20 cellular contexts compared by ENCODE assay signal in genomic region chr7:12805518-12805928, GRCh38.
DNase-seq lines count a peak whose midpoint lies in the region; ATAC-seq and TF ChIP-seq lines count a peak whose summit lies in the region.
"Had no signal": no experiment of that assay in that cellular context is flagged by ENCODE, and none has a peak within 500 bp of the region (broad histone marks: within the 10 kb centered on the region; RNA-seq: fewer than 3 reads in every experiment).

No MANE protein-coding gene starts in this region.

- no peak overlapping the region for H3K23ac ChIP-seq in IMR-90 (ENCODE audit: low read depth, low read length)

- H3K9me1 ChIP-seq in IMR-90 (ENCODE audit: insufficient read depth, low read length): no peaks in the 10 kb centered on the region

- no peak for TF ChIP-seq POLR2A in IMR-90 (IDR thresholded peaks at IDR 0.05; ENCODE audit: low read depth, low read length)

- in situ Hi-C loops in IMR-90 (cut with MboI; ENCODE audit: low sequenced_read_pairs): no loop called here

- H4K20me1 ChIP-seq in SK-N-SH (ENCODE audit: insufficient read depth): no peaks in the 10 kb centered on the region
- H4K20me1 ChIP-seq in IMR-90 (ENCODE audit: insufficient read depth, low read length): no peaks in the 10 kb centered on the region
- no peaks in the 10 kb centered on the region for H4K20me1 ChIP-seq in osteoblast (ENCODE audit: insufficient read depth, low read length)

- H2AK9ac ChIP-seq in IMR-90 (replicated peaks; ENCODE audit: low read depth, low read length, poor library complexity): no peak overlapping the region

- no peak overlapping the region for H2BK20ac ChIP-seq in IMR-90 (ENCODE audit: low read depth, low read length)

- no peak overlapping the region for H2AK5ac ChIP-seq in IMR-90 (ENCODE audit: low read depth, low read length)

- TF ChIP-seq EP300 in SK-N-SH (IDR thresholded peaks at IDR 0.05; ENCODE audit: borderline replicate concordance in 1 of 2, low read depth in 1 of 2, low read length in 1 of 2): no peak

- no peaks in the 10 kb centered on the region for H3K9me2 ChIP-seq in SK-N-SH

- TF ChIP-seq RAD21 in SK-N-SH (IDR thresholded peaks at IDR 0.05; ENCODE audit: low read length) (no peak), IMR-90 (IDR thresholded peaks at IDR 0.05; ENCODE audit: low read length) (no peak)

- POLR2A ChIA-PET in SK-N-SH (lab: Yijun Ruan, JAX) (no interaction called here), IMR-90 (lab: Charles Lee; ENCODE audit: unreplicated experiment) (interaction anchor here (0.6 kb wide), 1 partner anchor 199 kb away, joined by 6 read pairs; no protein-coding TSS in a partner anchor)

- dilution Hi-C loops in IMR-90 (cut with HindIII; ENCODE audit: low sequenced_read_pairs, unreplicated experiment): no loop called here

- H3K79me1 ChIP-seq in IMR-90 (ENCODE audit: low read depth in 1 of 2, low read length in 2 of 2): no peaks in the 10 kb centered on the region

- H3K36me3 ChIP-seq in SK-N-SH (replicated peaks in 1 of 2; ENCODE audit: control insufficient read depth in 1 of 2, insufficient read depth in 2 of 2, low read length in 1 of 2): no peaks in the 10 kb centered on the region
- H3K36me3 ChIP-seq in IMR-90 (ENCODE audit: control insufficient read depth, insufficient read depth, low read length): no peaks in the 10 kb centered on the region
- no peaks in the 10 kb centered on the region for H3K36me3 ChIP-seq in osteoblast (ENCODE audit: insufficient read depth, low read length)
- H3K36me3 ChIP-seq: BE2C, HAP-1, tibial nerve had no signal

- peak overlapping the region in 1 of 2 experiments; percentile 26; a peak in 1 of 4 replicates for H4K8ac ChIP-seq in IMR-90 (ENCODE audit: low read depth in 2 of 2, low read length in 2 of 2)

- no peak overlapping the region for H3K4me2 ChIP-seq in SK-N-SH
- H3K4me2 ChIP-seq in IMR-90 (ENCODE audit: low read depth, low read length): no peak overlapping the region
- H3K4me2 ChIP-seq in osteoblast (ENCODE audit: insufficient read depth, low read length): no peak overlapping the region

- no peak for DNase-seq in SK-N-SH
- DNase-seq in IMR-90: no peak
- peak; percentile 64 for DNase-seq in epithelial cell of esophagus (ENCODE audit: low read depth)
- DNase-seq in osteoblast (ENCODE audit: insufficient read length, low spot score, missing footprints): peak; percentile 23
- DNase-seq in RKO (ENCODE audit: low spot score): no peak
- DNase-seq in putamen (ENCODE audit: low spot score): no peak
- DNase-seq in RPMI8226: no peak
- DNase-seq: activated CD8-positive, alpha-beta T cell treated with anti-CD3 and anti-CD28 coated beads, Interleukin-2, amount 10 ng/mL, durations not matched to agents 7 days and 5 days; BE2C; endodermal cell; hippocampal formation; NCI-H1694; NCI-H2171; NCI-H524; nucleus accumbens; stimulated activated CD8-positive, alpha-beta memory T cell treated with anti-CD3 and anti-CD28 coated beads, Interleukin-4, amount 100 ng/mL, for 48 hours; T-helper 2 cell had no signal

- no peak overlapping the region for H2BK5ac ChIP-seq in IMR-90 (ENCODE audit: low read depth, low read length, poor library complexity, severe bottlenecking)

- WGBS in SK-N-SH (ENCODE audit: low lambda C conversion rate): 9% methylated on average over 1 of the region's 1 CpG
- WGBS in IMR-90 (ENCODE audit: extremely low coverage in 2 of 2, insufficient read length in 1 of 2), 2 experiments: no CpG with 5 or more reads among the region's 1 CpG

- no peak overlapping the region for H3K4me3 ChIP-seq in SK-N-SH (ENCODE audit: low read depth in 2 of 2, low read length in 1 of 2)
- no peak overlapping the region for H3K4me3 ChIP-seq in IMR-90 (ENCODE audit: insufficient read depth, low read depth, low read length)
- no peak overlapping the region for H3K4me3 ChIP-seq in epithelial cell of esophagus (ENCODE audit: low read length)
- H3K4me3 ChIP-seq in osteoblast (ENCODE audit: insufficient read depth, low read length): no peak overlapping the region
- H3K4me3 ChIP-seq: HAP-1, tibial nerve had no signal

- H2BK120ac ChIP-seq in IMR-90 (ENCODE audit: low read depth, low read length): no peak overlapping the region

- H3K27ac ChIP-seq in SK-N-SH (ENCODE audit: low read depth in 2 of 2, low read length in 1 of 2) (no peak overlapping the region; a peak in 1 of 4 replicates), IMR-90 (ENCODE audit: insufficient read depth, low read length) (no peak overlapping the region), osteoblast (ENCODE audit: low read depth, low read length) (no peak overlapping the region)
- H3K27ac ChIP-seq: tibial nerve had no signal

- H3K79me2 ChIP-seq in SK-N-SH (ENCODE audit: insufficient read depth): no peaks in the 10 kb centered on the region
- no peaks in the 10 kb centered on the region for H3K79me2 ChIP-seq in osteoblast (ENCODE audit: insufficient read depth, low read length)

- no TSS peak for BruUV-seq in IMR-90 (replicated peaks; lab: Mats Ljungman, UMichigan)

- no peak overlapping the region for H2AFZ ChIP-seq in SK-N-SH (ENCODE audit: low read depth)
- H2AFZ ChIP-seq in IMR-90 (replicated peaks; ENCODE audit: low read length, poor library complexity): no peak overlapping the region
- H2AFZ ChIP-seq in osteoblast (ENCODE audit: low read length): no peak overlapping the region

- TF ChIP-seq CTCF in SK-N-SH (IDR thresholded peaks at IDR 0.05): no peak
- TF ChIP-seq CTCF in IMR-90 (conservative IDR thresholded peaks at IDR 0.05; ENCODE audit: low read depth, low read length): no peak
- TF ChIP-seq CTCF in epithelial cell of esophagus (IDR thresholded peaks at IDR 0.05; ENCODE audit: insufficient read depth, low read depth, low read length, missing control alignments): no peak
- no peak for TF ChIP-seq CTCF in osteoblast (IDR thresholded peaks at IDR 0.05; ENCODE audit: extremely low read depth, low read depth, low read length)

- no peak overlapping the region for H3K9ac ChIP-seq in SK-N-SH
- H3K9ac ChIP-seq in IMR-90 (ENCODE audit: low read depth, low read length): no peak overlapping the region

- no peak overlapping the region; the same call in 1 of the 2 replicates for H3K18ac ChIP-seq in IMR-90 (ENCODE audit: low read depth, low read length)

- no peak overlapping the region for H4K91ac ChIP-seq in IMR-90 (ENCODE audit: insufficient read depth, low read depth, low read length)

- H3K9me3 ChIP-seq in SK-N-SH (no peaks in the 10 kb centered on the region), IMR-90 (ENCODE audit: control insufficient read depth, insufficient read depth, low read length) (no peaks in the 10 kb centered on the region), osteoblast (ENCODE audit: low read depth, low read length) (no peaks in the 10 kb centered on the region)
- H3K9me3 ChIP-seq: BE2C, HAP-1, tibial nerve had no signal

- H4K5ac ChIP-seq in IMR-90 (ENCODE audit: low read depth, low read length): no peak overlapping the region

- intact Hi-C loops in IMR-90 (cut with micrococcal nuclease): no loop called here

- no peak overlapping the region for H3K14ac ChIP-seq in IMR-90 (replicated peaks; ENCODE audit: low read depth, low read length)

- peak; percentile 18; the same call in 1 of the 3 replicates for ATAC-seq in SK-N-SH treated with all-trans-retinoic acid at 6 μM for 48 hours
- no peak for ATAC-seq in IMR-90 (ENCODE audit: low read depth)
- ATAC-seq: activated CD8-positive, alpha-beta T cell treated with anti-CD3 and anti-CD28 coated beads, Interleukin-2, amount 10 ng/mL, durations not matched to agents 7 days and 5 days had no signal

- no peak overlapping the region for H3K56ac ChIP-seq in IMR-90 (ENCODE audit: extremely low read depth, insufficient read depth, low read length)

- CTCF ChIA-PET in SK-N-SH (lab: Yijun Ruan, JAX) (no interaction called here), IMR-90 (lab: Yijun Ruan, JAX) (interaction anchor here (0.8 to 1.5 kb wide), 2 partner anchors 9 to 14 kb away, joined by 3 to 6 read pairs; no protein-coding TSS in a partner anchor)

- no peaks in the 10 kb centered on the region for H3F3A ChIP-seq in SK-N-SH (replicated peaks; ENCODE audit: insufficient read depth)

- H3K4ac ChIP-seq in IMR-90 (ENCODE audit: low read depth, low read length): no peak overlapping the region

- no peaks in the 10 kb centered on the region for H3K4me1 ChIP-seq in SK-N-SH (ENCODE audit: control insufficient read depth in 1 of 2, insufficient read depth in 2 of 2, low read depth in 1 of 2, low read length in 1 of 2)
- H3K4me1 ChIP-seq in IMR-90 (ENCODE audit: control insufficient read depth, insufficient read depth, low read length): no peaks in the 10 kb centered on the region
- no peaks in the 10 kb centered on the region for H3K4me1 ChIP-seq in osteoblast (ENCODE audit: insufficient read depth, low read length)
- H3K4me1 ChIP-seq: BE2C had no signal

- H2BK15ac ChIP-seq in IMR-90 (ENCODE audit: low read depth, low read length): no peak overlapping the region

- H3K27me3 ChIP-seq in SK-N-SH (ENCODE audit: insufficient read depth) (no peaks in the 10 kb centered on the region; the same call in 1 of the 2 replicates), IMR-90 (ENCODE audit: control insufficient read depth, insufficient read depth, low read length) (no peaks in the 10 kb centered on the region), osteoblast (ENCODE audit: insufficient read depth, low read length) (no peaks in the 10 kb centered on the region)
- H3K27me3 ChIP-seq: tibial nerve had no signal

TF ChIP-seq in SK-N-SH treated with all-trans-retinoic acid at 6 μM for 48 hours, 23 proteins besides CTCF, POLR2A, EP300 and RAD21 (continues in another document):
- no peak for TF ChIP-seq ZFP3 (CRISPR knock-in tag; IDR thresholded peaks at IDR 0.05)

TF ChIP-seq in SK-N-SH, 30 proteins besides CTCF, POLR2A, EP300 and RAD21 (continues in another document):
- TF ChIP-seq IRF3 (IDR thresholded peaks at IDR 0.05; ENCODE audit: low read depth, low read length): no peak

TF ChIP-seq in IMR-90, 13 proteins besides CTCF, POLR2A, EP300 and RAD21:
- TF ChIP-seq CEBPB (IDR thresholded peaks at IDR 0.05; ENCODE audit: low read depth, low read length) (peak; percentile 41), RFX5 (IDR thresholded peaks at IDR 0.05; ENCODE audit: low read depth, low read length) (no peak)

Comparison
In these comparisons a context has a peak if more than half of its experiments do, and no peak if none do; other contexts are left out.
1. DNase-seq: peak in epithelial cell of esophagus (single experiment) and osteoblast (single experiment); none in SK-N-SH (single experiment), IMR-90 (single experiment), RKO (single experiment), putamen (single experiment) and RPMI8226 (single experiment).